ENCODE assay signal across 8 cellular contexts in genomic region chr10:12350167-12350872, GRCh38. TPM values are rescaled to one million over a fixed set of nuclear protein-coding genes. Genes with fewer than 3 reads are reported as not detected.
DNase-seq lines count a peak whose midpoint lies in the region; ATAC-seq and TF ChIP-seq lines count a peak whose summit lies in the region.

No MANE protein-coding gene starts in this region.

- no peaks in the 10 kb centered on the region for H3K36me3 Mint-ChIP-seq in Caco-2 (ENCODE audit: insufficient read depth, unreplicated experiment)
- H3K36me3 Mint-ChIP-seq in activated T-helper 17 cell treated with anti-CD3 and anti-CD28 coated beads, Interleukin-2, amount 50 U/mL, for 72 hours (ENCODE audit: low read depth) = peaks cover 22% of the 10 kb centered on the region
- H3K36me3 Mint-ChIP-seq in naive thymus-derived CD4-positive, alpha-beta T cell = peaks cover 0 to 7% (median 0%) of the 10 kb centered on the region in 5 donors

- H3K36me3 ChIP-seq in Caco-2 (ENCODE audit: control insufficient read depth, insufficient read depth, low read length) (no peaks in the 10 kb centered on the region), GM23248 (ENCODE audit: low read depth) (no peaks in the 10 kb centered on the region), testis (ENCODE audit: low read depth, missing control alignments) (no peaks in the 10 kb centered on the region)
- H3K36me3 ChIP-seq in naive thymus-derived CD4-positive, alpha-beta T cell (ENCODE audit: control insufficient read depth in 2 of 3, insufficient read depth in 3 of 3, low read length in 3 of 3) = peaks cover 0 to 4% (median 0%) of the 10 kb centered on the region in 3 experiments

- intact Hi-C loops in Caco-2 (cut with micrococcal nuclease; ENCODE audit: unreplicated experiment) (loop anchor here (2.0 to 5.0 kb wide), 2 partner anchors 86 to 137 kb away; no protein-coding TSS in a partner anchor), testis (cut with DNase I; ENCODE audit: low total_unique reads) (no loop called here)
- intact Hi-C loops in naive thymus-derived CD4-positive, alpha-beta T cell (cut with micrococcal nuclease) = loop anchor here (1.0 to 10.0 kb wide), 7 partner anchors 16 to 1437 kb away; partner anchors contain the start of gene OPTN (in 1 of the 2)

- H3K9me3 ChIP-seq in Caco-2 = no peaks in the 10 kb centered on the region
- no peaks in the 10 kb centered on the region for H3K9me3 ChIP-seq in GM23248 (ENCODE audit: low read depth)
- no peaks in the 10 kb centered on the region for H3K9me3 ChIP-seq in naive thymus-derived CD4-positive, alpha-beta T cell (ENCODE audit: control insufficient read depth in 2 of 3, low read length in 3 of 3)
- H3K9me3 ChIP-seq in testis = no peaks in the 10 kb centered on the region

- in situ Hi-C loops in GM23248 (cut with MboI) = no loop called here

- peak; percentile 48 to 53 for DNase-seq in Caco-2
- peak; percentile 54 for DNase-seq in GM23248
- DNase-seq in NOMO-1 treated with dmso at 0.1 percent for 144 hours (lab: John Stamatoyannopoulos, UW; ENCODE audit: unreplicated experiment) = peak; percentile 40
- DNase-seq in fibroblast of mammary gland (ENCODE audit: low read depth) = no peak
- DNase-seq in naive thymus-derived CD4-positive, alpha-beta T cell = peak; percentile 34 to 77 (median 68)
- DNase-seq in testis = peak; percentile 46

- H2AFZ ChIP-seq in GM23248 = peak overlapping the region; percentile 69

- peaks cover 10% of the 10 kb centered on the region for H3K4me1 Mint-ChIP-seq in Caco-2 (ENCODE audit: low read depth, unreplicated experiment)
- peaks cover 28% of the 10 kb centered on the region for H3K4me1 Mint-ChIP-seq in activated T-helper 17 cell treated with anti-CD3 and anti-CD28 coated beads, Interleukin-2, amount 50 U/mL, for 72 hours
- H3K4me1 Mint-ChIP-seq in naive thymus-derived CD4-positive, alpha-beta T cell = peaks cover 28 to 54% (median 44%) of the 10 kb centered on the region in 7 donors

- peak; percentile 29 for ATAC-seq in activated T-helper 17 cell treated with anti-CD3 and anti-CD28 coated beads, Interleukin-2, amount 50 U/mL, for 72 hours (replicated peaks)
- peak; percentile 39 for ATAC-seq in naive thymus-derived CD4-positive, alpha-beta T cell
- no peak for ATAC-seq in GM19397 (IDR thresholded peaks at IDR 0.05; ENCODE audit: unreplicated experiment)

- H3K27ac ChIP-seq in GM23248 = no peak overlapping the region
- H3K27ac ChIP-seq in naive thymus-derived CD4-positive, alpha-beta T cell (ENCODE audit: low read depth, low read length) = peak overlapping the region; percentile 89
- H3K27ac ChIP-seq in testis = peak overlapping the region; percentile 59 to 90

- CTCF ChIA-PET in Caco-2 (lab: Charles Lee) = interaction anchor here (0.9 to 1.6 kb wide), 3 partner anchors 8 to 86 kb away, joined by 3 to 4 read pairs (median 3); no protein-coding TSS in a partner anchor
- CTCF ChIA-PET in naive thymus-derived CD4-positive, alpha-beta T cell (lab: Charles Lee) = interaction anchor here (1.9 kb wide), 1 partner anchor 86 kb away, joined by 6 read pairs; no protein-coding TSS in a partner anchor

- H3K27me3 Mint-ChIP-seq in Caco-2 (ENCODE audit: insufficient read depth, unreplicated experiment) = peaks cover 22% of the 10 kb centered on the region
- peaks cover 11% of the 10 kb centered on the region for H3K27me3 Mint-ChIP-seq in activated T-helper 17 cell treated with anti-CD3 and anti-CD28 coated beads, Interleukin-2, amount 50 U/mL, for 72 hours
- peaks cover 0 to 60% (median 0%) of the 10 kb centered on the region in 5 donors for H3K27me3 Mint-ChIP-seq in naive thymus-derived CD4-positive, alpha-beta T cell

- 1 to 2% methylated on average over 47 of the region's 47 CpGs for WGBS in GM23248 (ENCODE audit: low coverage in 1 of 2, low lambda C conversion rate in 2 of 2, missing lambda C conversion rate in 2 of 2), 2 experiments
- 0 to 1% methylated on average over 24 to 47 of the region's 47 CpGs for WGBS in testis, 2 donors

- peak overlapping the region; percentile 46 for H3K9ac ChIP-seq in GM23248

- H3F3A ChIP-seq in GM23248 (ENCODE audit: insufficient read depth) = peaks cover 4% of the 10 kb centered on the region; the same call in 1 of the 2 replicates

- no peaks in the 10 kb centered on the region for H4K20me1 ChIP-seq in GM23248 (ENCODE audit: insufficient read depth)

- TF ChIP-seq CTCF in Caco-2 (IDR thresholded peaks at IDR 0.05; ENCODE audit: insufficient read depth in 1 of 2, low read depth in 1 of 2, low read length in 1 of 2, severe bottlenecking in 1 of 2, unreplicated experiment in 1 of 2) = peak in 1 of 2 experiments; percentile 8
- TF ChIP-seq CTCF in fibroblast of mammary gland (conservative IDR thresholded peaks at IDR 0.05; ENCODE audit: control insufficient read depth, insufficient read depth, low read depth, low read length) = no peak
- peak in 1 of 3 experiments; percentile 4 for TF ChIP-seq CTCF in testis (IDR thresholded peaks at IDR 0.05)

- H3K4me3 Mint-ChIP-seq in Caco-2 (ENCODE audit: unreplicated experiment) = peak overlapping the region; percentile 81
- peak overlapping the region; percentile 91 for H3K4me3 Mint-ChIP-seq in activated T-helper 17 cell treated with anti-CD3 and anti-CD28 coated beads, Interleukin-2, amount 50 U/mL, for 72 hours
- peak overlapping the region; percentile 78 to 99 (median 94) for H3K4me3 Mint-ChIP-seq in naive thymus-derived CD4-positive, alpha-beta T cell

- H3K79me2 ChIP-seq in GM23248 (ENCODE audit: insufficient read depth) = no peaks in the 10 kb centered on the region

- peaks cover 18% of the 10 kb centered on the region for H3K4me1 ChIP-seq in Caco-2
- H3K4me1 ChIP-seq in GM23248 (ENCODE audit: insufficient read depth) = peaks cover 2% of the 10 kb centered on the region; the same call in 1 of the 2 replicates
- H3K4me1 ChIP-seq in naive thymus-derived CD4-positive, alpha-beta T cell (ENCODE audit: control insufficient read depth in 2 of 2, insufficient read depth in 2 of 2, low read length in 2 of 2) = peaks cover 18 to 19% of the 10 kb centered on the region in 2 donors
- peaks cover 7% of the 10 kb centered on the region for H3K4me1 ChIP-seq in testis

- H3K9me3 Mint-ChIP-seq in Caco-2 (ENCODE audit: unreplicated experiment) = no peaks in the 10 kb centered on the region
- no peaks in the 10 kb centered on the region for H3K9me3 Mint-ChIP-seq in activated T-helper 17 cell treated with anti-CD3 and anti-CD28 coated beads, Interleukin-2, amount 50 U/mL, for 72 hours
- H3K9me3 Mint-ChIP-seq in naive thymus-derived CD4-positive, alpha-beta T cell = no peaks in the 10 kb centered on the region

- peak overlapping the region; percentile 67 for H3K4me3 ChIP-seq in Caco-2 (ENCODE audit: low read depth, low read length)
- peak overlapping the region; percentile 71 for H3K4me3 ChIP-seq in GM23248
- peak overlapping the region; percentile 37 for H3K4me3 ChIP-seq in fibroblast of mammary gland (ENCODE audit: control insufficient read depth, low read depth, low read length)
- peak overlapping the region; percentile 83 for H3K4me3 ChIP-seq in naive thymus-derived CD4-positive, alpha-beta T cell (ENCODE audit: low read length)
- H3K4me3 ChIP-seq in testis = peak overlapping the region; percentile 70 to 83

- 0 out of 2 replicates have a peak, but pooled peaks cover 2% of the 10 kb centered on the region for H3K27me3 ChIP-seq in Caco-2 (replicated peaks; ENCODE audit: control insufficient read depth, insufficient read depth, low read length)
- peaks cover 19% of the 10 kb centered on the region for H3K27me3 ChIP-seq in GM23248 (replicated peaks; ENCODE audit: insufficient read depth)
- no peaks in the 10 kb centered on the region for H3K27me3 ChIP-seq in naive thymus-derived CD4-positive, alpha-beta T cell (ENCODE audit: control insufficient read depth in 2 of 2, insufficient read depth in 2 of 2, low read length in 2 of 2)
- no peaks in the 10 kb centered on the region for H3K27me3 ChIP-seq in testis

- BruUV-seq in Caco-2 (replicated peaks; lab: Mats Ljungman, UMichigan) = TSS peak; percentile 33

- H3K27ac Mint-ChIP-seq in Caco-2 (ENCODE audit: unreplicated experiment) = no peak overlapping the region
- peak overlapping the region; percentile 90 for H3K27ac Mint-ChIP-seq in activated T-helper 17 cell treated with anti-CD3 and anti-CD28 coated beads, Interleukin-2, amount 50 U/mL, for 72 hours
- H3K27ac Mint-ChIP-seq in naive thymus-derived CD4-positive, alpha-beta T cell = peak overlapping the region; percentile 78 to 98 (median 95)

- TF ChIP-seq POLR2A in testis (IDR thresholded peaks at IDR 0.05) = no peak

- no peaks in the 10 kb centered on the region for H3K9me2 ChIP-seq in GM23248 (ENCODE audit: insufficient read depth)

- peak overlapping the region; percentile 96 for H3K4me2 ChIP-seq in GM23248 (ENCODE audit: unreplicated experiment)

- POLR2A ChIA-PET in Caco-2 (lab: Charles Lee) = no interaction called here
- POLR2A ChIA-PET in naive thymus-derived CD4-positive, alpha-beta T cell (lab: Charles Lee) = interaction anchor here (1.4 to 2.0 kb wide), 3 partner anchors 8 to 239 kb away, joined by 4 to 11 read pairs (median 5); no protein-coding TSS in a partner anchor

RNA-seq across cellular contexts. Expression of gene CAMK1D, which starts 1.0 kb away (rescaled TPM):
- total RNA-seq in Caco-2 (2022) (8.1 and 10.9 TPM in 2 replicates), testis (10 to 100 TPM in 1 of 2 donors, 1 to 10 TPM in 1; 10.0 to 14.5 TPM)
- total RNA-seq in GM23248 (2014; rRNA removed; shearing (Covaris generic)) = 0.13 and 0.22 TPM in 2 replicates
- polyA plus RNA-seq in GM23248 (2016; fragmentation: Nextera tagmentation; extraction: Ambion mirVana) (0.23 and 0.55 TPM in 2 replicates), testis (ENCODE audit: insufficient read depth, low read depth, low replicate concordance) (14.0 TPM)
- 10 to 100 TPM; 10.9 to 20.7 TPM for total RNA-seq in activated T-helper 17 cell treated with anti-CD3 and anti-CD28 coated beads, Interleukin-2, amount 50 U/mL, for 72 hours
- total RNA-seq in naive thymus-derived CD4-positive, alpha-beta T cell = 10 to 100 TPM; 12.5 to 43.2 (median 18.7) TPM
- polyA plus RNA-seq in naive thymus-derived CD4-positive, alpha-beta T cell = 10 to 100 TPM; 14.9 to 18.6 TPM
